Comparison of ENCODE assay signal across 24 cellular contexts in genomic region chr5:99879791-99880511, GRCh38.
"Had no signal": no experiment of that assay in that cellular context is flagged by ENCODE, and none has a peak within 500 bp of the region (broad histone marks: within the 10 kb centered on the region; RNA-seq: fewer than 3 reads in every experiment).

No MANE protein-coding gene starts in this region.

- H3K9me3 ChIP-seq: heart left ventricle, thoracic aorta, uterus had no signal

- H3K4me3 ChIP-seq: heart left ventricle, thoracic aorta, uterus had no signal

- H3K27ac ChIP-seq: heart left ventricle, thoracic aorta, uterus had no signal

- DNase-seq: activated CD4-positive, alpha-beta memory T cell treated with anti-CD3 and anti-CD28 coated beads, Interleukin-2, amount 10 ng/mL, durations not matched to agents 7 days and 5 days; activated CD4-positive, alpha-beta T cell treated with anti-CD3 and anti-CD28 coated beads for 1 hour; activated CD4-positive, alpha-beta T cell treated with anti-CD3 and anti-CD28 coated beads, Interleukin-2, amount 10 ng/mL, durations not matched to agents 7 days and 5 days; activated CD8-positive, alpha-beta memory T cell treated with anti-CD3 and anti-CD28 coated beads, Interleukin-2, amount 50 U/mL, for 48 hours; activated gamma-delta T cell; activated naive CD4-positive, alpha-beta T cell treated with anti-CD3 and anti-CD28 coated beads, Interleukin-2, amount 10 ng/mL, durations not matched to agents 7 days and 5 days; activated T-cell treated with anti-CD3 and anti-CD28 coated beads, Interleukin-2, amount 50 U/mL, for 24 hours; amniotic stem cell; caudate nucleus; cortex of kidney; foreskin fibroblast; heart left ventricle; hypothalamus; immature natural killer cell; naive B cell; occipital lobe; stimulated activated CD4-positive, alpha-beta T cell treated with anti-CD3 and anti-CD28 coated beads, Interleukin-2, amount 100 ng/mL, for 48 hours; T1000; trophoblast cell; uterus had no signal

- H3K4me1 ChIP-seq: heart left ventricle, uterus had no signal

- ATAC-seq: esophagus mucosa, heart left ventricle, right cardiac atrium, WTC11 had no signal

- H3K36me3 ChIP-seq: heart left ventricle, thoracic aorta, uterus had no signal

- H3K27me3 ChIP-seq: heart left ventricle, uterus had no signal
